In genomic region chr10:21292763-21293517, GRCh38 we compare ENCODE assay signal across 8 cellular contexts.
A peak's percentile ranks its signal among the peaks of the same experiment; 100 is the strongest.
DNase-seq lines count a peak whose midpoint lies in the region; ATAC-seq and TF ChIP-seq lines count a peak whose summit lies in the region.

No MANE protein-coding gene starts in this region.

- CTCF ChIA-PET in activated CD8-positive, alpha-beta memory T cell treated with anti-CD3 and anti-CD28 coated beads, Interleukin-2, amount 10 ng/mL, durations not matched to agents 7 days and 5 days (lab: Charles Lee), result no interaction called here

- peaks cover 79% of the 10 kb centered on the region for H3K4me1 Mint-ChIP-seq in nephron progenitor cell
- no peaks in the 10 kb centered on the region for H3K4me1 Mint-ChIP-seq in activated CD8-positive, alpha-beta memory T cell treated with anti-CD3 and anti-CD28 coated beads, Interleukin-2, amount 10 ng/mL, durations not matched to agents 7 days and 5 days

- no peak for ATAC-seq in activated CD8-positive, alpha-beta memory T cell treated with anti-CD3 and anti-CD28 coated beads, Interleukin-2, amount 10 ng/mL, durations not matched to agents 7 days and 5 days

- H3K27ac Mint-ChIP-seq in nephron progenitor cell, result peak overlapping the region; percentile 96
- H3K27ac Mint-ChIP-seq in activated CD8-positive, alpha-beta memory T cell treated with anti-CD3 and anti-CD28 coated beads, Interleukin-2, amount 10 ng/mL, durations not matched to agents 7 days and 5 days, result no peak overlapping the region

- H3K9ac ChIP-seq in fibroblast of lung (ENCODE audit: insufficient read depth, low read length), result no peak overlapping the region

- no peaks in the 10 kb centered on the region for H3K27me3 Mint-ChIP-seq in nephron progenitor cell (ENCODE audit: low read depth, poor library complexity)
- H3K27me3 Mint-ChIP-seq in activated CD8-positive, alpha-beta memory T cell treated with anti-CD3 and anti-CD28 coated beads, Interleukin-2, amount 10 ng/mL, durations not matched to agents 7 days and 5 days, result peaks cover 29% of the 10 kb centered on the region

- peaks cover 7% of the 10 kb centered on the region for H3K9me3 Mint-ChIP-seq in nephron progenitor cell
- no peaks in the 10 kb centered on the region for H3K9me3 Mint-ChIP-seq in activated CD8-positive, alpha-beta memory T cell treated with anti-CD3 and anti-CD28 coated beads, Interleukin-2, amount 10 ng/mL, durations not matched to agents 7 days and 5 days (ENCODE audit: low read depth)

- peak overlapping the region in 2 of 4 donors; percentile 12 to 13 for H3K4me3 ChIP-seq in Peyer's patch
- peak overlapping the region; percentile 2 to 47 (median 21) for H3K4me3 ChIP-seq in fibroblast of lung (replicated peaks in 1 of 4; ENCODE audit: control extremely low read depth in 1 of 4, insufficient read depth in 1 of 4, low read depth in 3 of 4, low read length in 4 of 4)

- H3K27me3 ChIP-seq in Peyer's patch (no peaks in the 10 kb centered on the region), fibroblast of lung (ENCODE audit: control insufficient read depth, insufficient read depth, low read length) (no peaks in the 10 kb centered on the region)

- H3K4me1 ChIP-seq in Peyer's patch (no peaks in the 10 kb centered on the region), fibroblast of lung (ENCODE audit: control insufficient read depth, extremely low read depth, insufficient read depth, low read length) (peaks cover 9% of the 10 kb centered on the region)

- H3K36me3 Mint-ChIP-seq in nephron progenitor cell (ENCODE audit: low read depth), result no peaks in the 10 kb centered on the region
- H3K36me3 Mint-ChIP-seq in activated CD8-positive, alpha-beta memory T cell treated with anti-CD3 and anti-CD28 coated beads, Interleukin-2, amount 10 ng/mL, durations not matched to agents 7 days and 5 days, result no peaks in the 10 kb centered on the region

- H3K9me3 ChIP-seq in Peyer's patch (no peaks in the 10 kb centered on the region), fibroblast of lung (ENCODE audit: control insufficient read depth, insufficient read depth, low read depth, low read length) (no peaks in the 10 kb centered on the region)

- TF ChIP-seq CTCF in Peyer's patch (IDR thresholded peaks at IDR 0.05) (no peak), fibroblast of lung (conservative IDR thresholded peaks at IDR 0.05 in 1 of 2, IDR thresholded peaks at IDR 0.05 in 1 of 2; ENCODE audit: low read depth in 1 of 2, low read length in 2 of 2) (no peak), nephron progenitor cell (IDR thresholded peaks at IDR 0.05) (no peak)

- H4K20me1 ChIP-seq in fibroblast of lung (ENCODE audit: control insufficient read depth, extremely low read depth, insufficient read depth, low read length), result no peaks in the 10 kb centered on the region

- H3K27ac ChIP-seq in Peyer's patch, result no peak overlapping the region
- H3K27ac ChIP-seq in fibroblast of lung (ENCODE audit: insufficient read depth, low read length), result peak overlapping the region; percentile 82

- no peaks in the 10 kb centered on the region for H3K36me3 ChIP-seq in Peyer's patch
- no peaks in the 10 kb centered on the region for H3K36me3 ChIP-seq in fibroblast of lung (ENCODE audit: control insufficient read depth, insufficient read depth, low read length)

- TF ChIP-seq POLR2A in Peyer's patch (IDR thresholded peaks at IDR 0.05), result no peak

- H2AFZ ChIP-seq in fibroblast of lung (ENCODE audit: low read length), result no peak overlapping the region

- H3K4me2 ChIP-seq in fibroblast of lung (ENCODE audit: extremely low read depth, insufficient read depth, low read length), result peak overlapping the region; percentile 91

- peak; percentile 94 for DNase-seq in Daoy (ENCODE audit: low read depth)
- peak in 2 of 3 donors; percentile 16 to 48 for DNase-seq in Peyer's patch
- DNase-seq in fibroblast of lung (ENCODE audit: low read depth in 2 of 2), result peak; percentile 98 to 99
- DNase-seq in nephron progenitor cell, result peak; percentile 57
- no peak for DNase-seq in activated CD8-positive, alpha-beta memory T cell treated with anti-CD3 and anti-CD28 coated beads, Interleukin-2, amount 10 ng/mL, durations not matched to agents 7 days and 5 days
- no peak for DNase-seq in activated effector memory CD4-positive, alpha-beta T cell treated with Interleukin-2 at 50 U/mL for 16 hours
- no peak for DNase-seq in NCI-H1105 (lab: John Stamatoyannopoulos, UW)
- no peak for DNase-seq in activated CD8-positive, alpha-beta memory T cell treated with anti-CD3 and anti-CD28 coated beads, Interleukin-2, amount 50 U/mL, for 4 hours

- H3K79me2 ChIP-seq in fibroblast of lung (ENCODE audit: control insufficient read depth, insufficient read depth, low read length), result no peaks in the 10 kb centered on the region

- H3K4me3 Mint-ChIP-seq in nephron progenitor cell, result peak overlapping the region; percentile 80
- no peak overlapping the region for H3K4me3 Mint-ChIP-seq in activated CD8-positive, alpha-beta memory T cell treated with anti-CD3 and anti-CD28 coated beads, Interleukin-2, amount 10 ng/mL, durations not matched to agents 7 days and 5 days

Comparison
In these comparisons a context has a peak if more than half of its experiments do, and no peak if none do; other contexts are left out.
1. DNase-seq: peak in Daoy (single experiment), Peyer's patch (2 of 3), fibroblast of lung (2 of 2) and nephron progenitor cell (single experiment); none in activated CD8-positive, alpha-beta memory T cell treated with anti-CD3 and anti-CD28 coated beads, Interleukin-2, amount 10 ng/mL, durations not matched to agents 7 days and 5 days (single experiment), activated effector memory CD4-positive, alpha-beta T cell treated with Interleukin-2 at 50 U/mL for 16 hours (single experiment), NCI-H1105 (single experiment) and activated CD8-positive, alpha-beta memory T cell treated with anti-CD3 and anti-CD28 coated beads, Interleukin-2, amount 50 U/mL, for 4 hours (single experiment).